In the genomic region with DNA sequence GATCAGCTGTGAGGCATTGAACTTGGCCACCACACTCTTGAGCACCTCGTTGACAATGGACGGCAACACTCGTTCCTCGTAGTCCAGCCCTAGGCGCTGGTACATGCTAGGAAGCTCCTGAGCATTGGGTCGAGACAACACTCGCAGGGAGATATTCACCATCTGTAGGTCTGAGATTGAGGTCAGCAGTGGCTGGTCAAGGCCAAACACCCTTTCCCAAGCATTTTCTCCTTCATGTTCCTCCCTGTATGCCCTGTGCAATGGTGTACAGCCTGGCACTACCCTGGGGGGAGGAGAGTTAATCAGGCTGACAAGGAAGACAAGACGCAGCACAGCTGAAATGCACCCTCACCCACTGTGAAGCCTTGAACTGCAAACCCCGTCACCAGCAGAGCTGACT, we compare ENCODE assay signal across 10 cellular contexts. TPM values are rescaled to one million over a fixed set of nuclear protein-coding genes. Genes with fewer than 3 reads are reported as not detected.
DNase-seq lines count a peak whose midpoint lies in the region; ATAC-seq and TF ChIP-seq lines count a peak whose summit lies in the region.
"Had no signal": no experiment of that assay in that cellular context is flagged by ENCODE, and none has a peak within 500 bp of the region (broad histone marks: within the 10 kb centered on the region; RNA-seq: fewer than 3 reads in every experiment).

No MANE protein-coding gene starts in this region.

- peaks cover 56% of the 10 kb centered on the region for H3K36me3 ChIP-seq in SK-N-MC (ENCODE audit: insufficient read depth, low read length)

- no peaks in the 10 kb centered on the region for H3K9me3 ChIP-seq in SK-N-MC (ENCODE audit: low read depth, low read length)
- H3K9me3 ChIP-seq: lower lobe of right lung had no signal

- H3K27ac Mint-ChIP-seq in activated T-cell treated with anti-CD3 and anti-CD28 coated beads, Interleukin-2, amount 50 U/mL, for 72 hours = peak overlapping the region; percentile 92
- peak overlapping the region; percentile 100 for H3K27ac Mint-ChIP-seq in stimulated activated naive B cell treated with anti-CD40 and anti-IgM and Interleukin-4, amounts not matched to agents 10 μg/mL and 1 μg/mL and 100 μg/mL, for 72 hours

- no peak overlapping the region for H3K27ac ChIP-seq in SK-N-MC
- H3K27ac ChIP-seq: lower lobe of right lung had no signal

- H3K9ac ChIP-seq in SK-N-MC (ENCODE audit: insufficient read length) = peak overlapping the region; percentile 98

- TF ChIP-seq CTCF in fibroblast of pulmonary artery (IDR thresholded peaks at IDR 0.05; ENCODE audit: low read length, missing control alignments) = no peak
- TF ChIP-seq CTCF in GM13977 (IDR thresholded peaks at IDR 0.05; ENCODE audit: extremely low read depth, insufficient read depth, missing control alignments) = no peak

- H3K9me3 Mint-ChIP-seq in activated T-cell treated with anti-CD3 and anti-CD28 coated beads, Interleukin-2, amount 50 U/mL, for 72 hours = no peaks in the 10 kb centered on the region
- H3K9me3 Mint-ChIP-seq in stimulated activated naive B cell treated with anti-CD40 and anti-IgM and Interleukin-4, amounts not matched to agents 10 μg/mL and 1 μg/mL and 100 μg/mL, for 72 hours = no peaks in the 10 kb centered on the region

- H3K4me1 Mint-ChIP-seq in activated T-cell treated with anti-CD3 and anti-CD28 coated beads, Interleukin-2, amount 50 U/mL, for 72 hours (ENCODE audit: low read depth) = peaks cover 80% of the 10 kb centered on the region
- peaks cover 35 to 78% of the 10 kb centered on the region in 2 donors for H3K4me1 Mint-ChIP-seq in stimulated activated naive B cell treated with anti-CD40 and anti-IgM and Interleukin-4, amounts not matched to agents 10 μg/mL and 1 μg/mL and 100 μg/mL, for 72 hours

- DNase-seq in activated T-cell treated with anti-CD3 and anti-CD28 coated beads, Interleukin-2, amount 50 U/mL, for 72 hours = no peak
- no peak for DNase-seq in activated T-cell treated with anti-CD3 and anti-CD28 coated beads for 4 hours
- no peak for DNase-seq in SK-N-MC (ENCODE audit: low read depth, low spot score)
- no peak for DNase-seq in fibroblast of pulmonary artery (ENCODE audit: low read depth)
- DNase-seq in stimulated activated naive B cell treated with anti-CD40 and anti-IgM and Interleukin-4, amounts not matched to agents 10 μg/mL and 1 μg/mL and 100 μg/mL, for 72 hours = no peak
- no peak for DNase-seq in HT-29 (ENCODE audit: low spot score)
- DNase-seq in GM13977 (ENCODE audit: low spot score) = no peak
- no peak for DNase-seq in NCI-H446 treated with DMSO at 0.1 percent for 48 hours (lab: John Stamatoyannopoulos, UW)
- DNase-seq: lower lobe of right lung had no signal

- no peaks in the 10 kb centered on the region for H3K27me3 Mint-ChIP-seq in activated T-cell treated with anti-CD3 and anti-CD28 coated beads, Interleukin-2, amount 50 U/mL, for 72 hours (ENCODE audit: low read depth)
- no peaks in the 10 kb centered on the region for H3K27me3 Mint-ChIP-seq in stimulated activated naive B cell treated with anti-CD40 and anti-IgM and Interleukin-4, amounts not matched to agents 10 μg/mL and 1 μg/mL and 100 μg/mL, for 72 hours

- ATAC-seq in activated T-cell treated with anti-CD3 and anti-CD28 coated beads, Interleukin-2, amount 50 U/mL, for 72 hours (replicated peaks in 1 of 2) = no peak
- no peak for ATAC-seq in stimulated activated naive B cell treated with anti-CD40 and anti-IgM and Interleukin-4, amounts not matched to agents 10 μg/mL and 1 μg/mL and 100 μg/mL, for 72 hours (replicated peaks)
- ATAC-seq: lower lobe of right lung had no signal

- peak overlapping the region; percentile 100 for H3K4me3 ChIP-seq in SK-N-MC
- H3K4me3 ChIP-seq in fibroblast of pulmonary artery (replicated peaks; ENCODE audit: low read depth, low read length) = peak overlapping the region; percentile 10

- peaks cover 17 to 23% of the 10 kb centered on the region in 2 donors for H3K36me3 Mint-ChIP-seq in activated T-cell treated with anti-CD3 and anti-CD28 coated beads, Interleukin-2, amount 50 U/mL, for 72 hours (ENCODE audit: insufficient read depth in 2 of 2)
- peaks cover 40 to 62% of the 10 kb centered on the region in 2 donors for H3K36me3 Mint-ChIP-seq in stimulated activated naive B cell treated with anti-CD40 and anti-IgM and Interleukin-4, amounts not matched to agents 10 μg/mL and 1 μg/mL and 100 μg/mL, for 72 hours

- in situ Hi-C loops in GM13977 (cut with MboI; ENCODE audit: low pct_unique_long_range_greater_than_20kb, low sequenced_read_pairs, unreplicated experiment) = no loop called here

- H3K4me3 Mint-ChIP-seq in activated T-cell treated with anti-CD3 and anti-CD28 coated beads, Interleukin-2, amount 50 U/mL, for 72 hours = peak overlapping the region; percentile 96 to 99
- H3K4me3 Mint-ChIP-seq in stimulated activated naive B cell treated with anti-CD40 and anti-IgM and Interleukin-4, amounts not matched to agents 10 μg/mL and 1 μg/mL and 100 μg/mL, for 72 hours = peak overlapping the region; percentile 96 to 100

RNA-seq across cellular contexts. Expression of gene PHB2, which starts 2.0 kb away (rescaled TPM):
- total RNA-seq in activated T-cell treated with anti-CD3 and anti-CD28 coated beads, Interleukin-2, amount 50 U/mL, for 72 hours = 100 to 1,000 TPM; 296 to 348 TPM
- 417 and 420 TPM in 2 replicates for total RNA-seq in HT-29 (2014; rRNA removed; shearing (Covaris generic))

RNA-seq across cellular contexts. Expression of gene EMG1, which starts 2.3 kb away (rescaled TPM):
- total RNA-seq in activated T-cell treated with anti-CD3 and anti-CD28 coated beads, Interleukin-2, amount 50 U/mL, for 72 hours = 10 to 100 TPM; 44.9 to 45.7 TPM
- 59.5 and 64.0 TPM in 2 replicates for total RNA-seq in HT-29 (2014; rRNA removed; shearing (Covaris generic))

RNA-seq across cellular contexts. Expression of gene PTPN6, which starts 17.3 kb away (rescaled TPM):
- total RNA-seq in activated T-cell treated with anti-CD3 and anti-CD28 coated beads, Interleukin-2, amount 50 U/mL, for 72 hours = 100 to 1,000 TPM; 238 to 313 TPM
- 29.2 and 35.2 TPM in 2 replicates for total RNA-seq in HT-29 (2014; rRNA removed; shearing (Covaris generic))

RNA-seq across cellular contexts. Expression of gene C12orf57, which starts 24.6 kb away (rescaled TPM):
- total RNA-seq in activated T-cell treated with anti-CD3 and anti-CD28 coated beads, Interleukin-2, amount 50 U/mL, for 72 hours = 100 to 1,000 TPM; 259 to 301 TPM
- 102 and 112 TPM in 2 replicates for total RNA-seq in HT-29 (2014; rRNA removed; shearing (Covaris generic))

RNA-seq across cellular contexts. Expression of gene RNU7-1, which starts 24.8 kb away (rescaled TPM):
- not detected for total RNA-seq in activated T-cell treated with anti-CD3 and anti-CD28 coated beads, Interleukin-2, amount 50 U/mL, for 72 hours
- not detected in 2 replicates for total RNA-seq in HT-29 (2014; rRNA removed; shearing (Covaris generic))
- total RNA-seq: lower lobe of right lung, RPMI7951 had no signal
